ENCODE assay signal across 8 cellular contexts in genomic region chr4:165326831-165327210, GRCh38. TPM values are rescaled to one million over a fixed set of nuclear protein-coding genes. Genes with fewer than 3 reads are reported as not detected.
DNase-seq lines count a peak whose midpoint lies in the region; ATAC-seq and TF ChIP-seq lines count a peak whose summit lies in the region.

No MANE protein-coding gene starts in this region.

- H3K4me3 ChIP-seq in HFF-Myc (replicated peaks; ENCODE audit: low read depth, low read length) (peak overlapping the region; percentile 65), fibroblast of pulmonary artery (replicated peaks; ENCODE audit: low read depth, low read length) (peak overlapping the region; percentile 85)

- CTCF ChIA-PET in GM10248 (lab: Yijun Ruan, JAX) = interaction anchor here (0.6 to 2.3 kb wide), 8 partner anchors 9 to 214 kb away, joined by 3 to 10 read pairs (median 3); partner anchors contain the start of gene TMEM192

- ATAC-seq in omental fat pad (ENCODE audit: low FRiP score) (peak; percentile 31), HG03045 (IDR thresholded peaks at IDR 0.05; ENCODE audit: unreplicated experiment) (no peak), GM19324 (IDR thresholded peaks at IDR 0.05; ENCODE audit: low FRiP score, unreplicated experiment) (no peak)

- DNase-seq in GM10248 (ENCODE audit: extremely low spot score) (peak; percentile 39), HFF-Myc (ENCODE audit: extremely low read depth, low read depth) (no peak), SHP77 treated with DMSO at 0.1 percent for 48 hours (lab: John Stamatoyannopoulos, UW) (peak; percentile 39), fibroblast of pulmonary artery (ENCODE audit: low read depth) (peak; percentile 49), omental fat pad (ENCODE audit: low spot score) (no peak), KBM-7 (no peak)

- POLR2A ChIA-PET in GM10248 (lab: Yijun Ruan, JAX) = interaction anchor here (0.9 kb wide), 2 partner anchors 128 to 214 kb away, joined by 3 to 6 read pairs; partner anchors contain the start of gene TMEM192

- TF ChIP-seq CTCF in GM10248 (IDR thresholded peaks at IDR 0.05; ENCODE audit: control extremely low read depth, extremely low read depth, low read depth, missing control alignments) = no peak
- TF ChIP-seq CTCF in HFF-Myc (IDR thresholded peaks at IDR 0.05; ENCODE audit: low read depth, low read length, missing control alignments) = no peak
- no peak for TF ChIP-seq CTCF in fibroblast of pulmonary artery (IDR thresholded peaks at IDR 0.05; ENCODE audit: low read length, missing control alignments)
- TF ChIP-seq CTCF in omental fat pad (IDR thresholded peaks at IDR 0.05) = no peak

- in situ Hi-C loops in KBM-7 (cut with MboI; ENCODE audit: low pct_unique_long_range_greater_than_20kb, low sequenced_read_pairs) = loop anchor here (25.0 kb wide), 1 partner anchor 190 kb away; no protein-coding TSS in a partner anchor

RNA-seq across cellular contexts. Expression of gene MSMO1, which starts 0.6 kb away (rescaled TPM):
- total RNA-seq in omental fat pad = 10 to 100 TPM; 13.2 to 45.2 (median 19.3) TPM

RNA-seq across cellular contexts. Expression of gene CPE, which starts 52.0 kb away (rescaled TPM):
- total RNA-seq in omental fat pad = 100 to 1,000 TPM; 102 to 224 (median 135) TPM

Comparison
In these comparisons a context has a peak if more than half of its experiments do, and no peak if none do; other contexts are left out.
1. DNase-seq: peak in GM10248 (single experiment), SHP77 treated with DMSO at 0.1 percent for 48 hours (single experiment) and fibroblast of pulmonary artery (single experiment); none in HFF-Myc (single experiment), omental fat pad (single experiment) and KBM-7 (single experiment).